8 cellular contexts compared by ENCODE assay signal in genomic region chr4:49140351-49140750, GRCh38.
DNase-seq lines count a peak whose midpoint lies in the region; ATAC-seq and TF ChIP-seq lines count a peak whose summit lies in the region.
"Not testable (repeated sequence)": the region's sequence is repeated elsewhere in the genome, so short reads cannot be mapped to it uniquely, and the experiment has no call there.

No MANE protein-coding gene starts in this region.

- 27 to 51% (median 45%) methylated on average over 7 to 8 of the region's 8 CpGs for WGBS in psoas muscle, 3 donors
- 26 to 34% methylated on average over 8 of the region's 8 CpGs for WGBS in thyroid gland, 2 donors

- not testable (repeated sequence) for H3K4me1 ChIP-seq in CD8-positive, alpha-beta T cell (ENCODE audit: insufficient read depth, low read length); right atrium auricular region; mucosa of descending colon (ENCODE audit: low read depth); psoas muscle; thyroid gland

- not testable (repeated sequence) for H3K4me1 Mint-ChIP-seq in CD8-positive, alpha-beta T cell (ENCODE audit: low read depth); activated CD4-positive, alpha-beta memory T cell treated with anti-CD3 and anti-CD28 coated beads for 36 hours (ENCODE audit: low read depth)

- not testable (repeated sequence) for H3K9me3 ChIP-seq in CD8-positive, alpha-beta T cell (ENCODE audit: low read length); right atrium auricular region; psoas muscle; thyroid gland
- peaks cover 18% of the 10 kb centered on the region for H3K9me3 ChIP-seq in mucosa of descending colon

- not testable (repeated sequence) for H3K36me3 ChIP-seq in CD8-positive, alpha-beta T cell (ENCODE audit: insufficient read depth, low read length); right atrium auricular region; mucosa of descending colon (ENCODE audit: low read depth); psoas muscle (ENCODE audit: insufficient read depth in 1 of 2, low read depth in 1 of 2); thyroid gland

- not testable (repeated sequence) for H3K27me3 ChIP-seq in CD8-positive, alpha-beta T cell (ENCODE audit: insufficient read depth, low read length); dorsolateral prefrontal cortex; right atrium auricular region; psoas muscle (ENCODE audit: insufficient read depth in 3 of 3, low read length in 2 of 3); thyroid gland

- not testable (repeated sequence) for H3K4me3 ChIP-seq in CD8-positive, alpha-beta T cell (ENCODE audit: low read depth, low read length); dorsolateral prefrontal cortex; right atrium auricular region; mucosa of descending colon; psoas muscle; thyroid gland (replicated peaks in 1 of 3)

- H3K4me3 Mint-ChIP-seq in CD8-positive, alpha-beta T cell; activated CD4-positive, alpha-beta memory T cell treated with anti-CD3 and anti-CD28 coated beads for 36 hours: not testable (repeated sequence)

- H3K27me3 Mint-ChIP-seq in CD8-positive, alpha-beta T cell (ENCODE audit: low read depth); activated CD4-positive, alpha-beta memory T cell treated with anti-CD3 and anti-CD28 coated beads for 36 hours: not testable (repeated sequence)

- TF ChIP-seq CTCF in CD8-positive, alpha-beta T cell (IDR thresholded peaks at IDR 0.05); dorsolateral prefrontal cortex (IDR thresholded peaks at IDR 0.05 in 54 of 56, conservative IDR thresholded peaks at IDR 0.05 in 2 of 56; ENCODE audit: low read depth in 1 of 56, partially characterized antibody in 56 of 56); right atrium auricular region (IDR thresholded peaks at IDR 0.05); mucosa of descending colon (IDR thresholded peaks at IDR 0.05); psoas muscle (IDR thresholded peaks at IDR 0.05); thyroid gland (IDR thresholded peaks at IDR 0.05): not testable (repeated sequence)

- H3K9me3 Mint-ChIP-seq in CD8-positive, alpha-beta T cell = peaks cover 32% of the 10 kb centered on the region
- H3K9me3 Mint-ChIP-seq in activated CD4-positive, alpha-beta memory T cell treated with anti-CD3 and anti-CD28 coated beads for 36 hours = peaks cover 38% of the 10 kb centered on the region

- CTCF ChIA-PET in CD8-positive, alpha-beta T cell (lab: Charles Lee); activated CD4-positive, alpha-beta memory T cell treated with anti-CD3 and anti-CD28 coated beads for 36 hours (lab: Charles Lee): not testable (repeated sequence)

- not testable (repeated sequence) for H3K27ac Mint-ChIP-seq in CD8-positive, alpha-beta T cell; activated CD4-positive, alpha-beta memory T cell treated with anti-CD3 and anti-CD28 coated beads for 36 hours

- POLR2A ChIA-PET in CD8-positive, alpha-beta T cell (lab: Charles Lee); activated CD4-positive, alpha-beta memory T cell treated with anti-CD3 and anti-CD28 coated beads for 36 hours (lab: Charles Lee): not testable (repeated sequence)

- intact Hi-C loops in CD8-positive, alpha-beta T cell (cut with DNase I, micrococcal nuclease); activated CD4-positive, alpha-beta memory T cell treated with anti-CD3 and anti-CD28 coated beads for 36 hours (cut with micrococcal nuclease); dorsolateral prefrontal cortex (cut with DNase I); mucosa of descending colon (cut with DNase I, micrococcal nuclease); psoas muscle (cut with DNase I); thyroid gland (cut with DNase I): not testable (repeated sequence)

- peak in 4 of 7 experiments; percentile 3 to 49 (median 19) for DNase-seq in CD8-positive, alpha-beta T cell
- peak; percentile 11 for DNase-seq in activated CD4-positive, alpha-beta memory T cell treated with anti-CD3 and anti-CD28 coated beads for 36 hours
- DNase-seq in activated gamma-delta T cell treated with anti-CD3 and anti-CD28 coated beads, Interleukin-2, amount 50 U/mL, for 16 hours (ENCODE audit: low read depth) = peak; percentile 12
- peak; percentile 53 to 85 (median 72) for DNase-seq in dorsolateral prefrontal cortex
- DNase-seq in right atrium auricular region (ENCODE audit: low spot score) = peak; percentile 78
- DNase-seq in mucosa of descending colon = peak; percentile 14 to 78 (median 19)
- DNase-seq in psoas muscle = peak; percentile 53 to 66
- peak; percentile 20 to 29 for DNase-seq in thyroid gland

- not testable (repeated sequence) for ATAC-seq in CD8-positive, alpha-beta T cell
- ATAC-seq in mucosa of descending colon (peak; percentile 12), psoas muscle (peak in 1 of 4 donors; percentile 24)

- not testable (repeated sequence) for H3K27ac ChIP-seq in CD8-positive, alpha-beta T cell (ENCODE audit: low read depth, low read length); dorsolateral prefrontal cortex; right atrium auricular region; psoas muscle; thyroid gland

- not testable (repeated sequence) for TF ChIP-seq POLR2A in thyroid gland (IDR thresholded peaks at IDR 0.05)

- peaks cover 22% of the 10 kb centered on the region for H3K36me3 Mint-ChIP-seq in CD8-positive, alpha-beta T cell
- H3K36me3 Mint-ChIP-seq in activated CD4-positive, alpha-beta memory T cell treated with anti-CD3 and anti-CD28 coated beads for 36 hours = peaks cover 26% of the 10 kb centered on the region

Comparison
In these comparisons a context has a peak if more than half of its experiments do, and no peak if none do; other contexts are left out.
1. DNase-seq: peak in every context shown above with its lines; median percentile 78 in right atrium auricular region; 72 in dorsolateral prefrontal cortex; 60 in psoas muscle; 24 in thyroid gland; 19 in CD8-positive, alpha-beta T cell; 19 in mucosa of descending colon; 12 in activated gamma-delta T cell treated with anti-CD3 and anti-CD28 coated beads, Interleukin-2, amount 50 U/mL, for 16 hours; 11 in activated CD4-positive, alpha-beta memory T cell treated with anti-CD3 and anti-CD28 coated beads for 36 hours.